ENCODE assay signal across 28 cellular contexts in genomic region chr12:106541201-106541600, GRCh38. TPM values are rescaled to one million over a fixed set of nuclear protein-coding genes. Genes with fewer than 3 reads are reported as not detected.
"Had no signal": no experiment of that assay in that cellular context is flagged by ENCODE, and none has a peak within 500 bp of the region (broad histone marks: within the 10 kb centered on the region; RNA-seq: fewer than 3 reads in every experiment).

No MANE protein-coding gene starts in this region.

- ATAC-seq: K562, Panc1, PC-3, T-cell had no signal

- H3K9ac ChIP-seq: SK-N-SH had no signal

- H3K4me2 ChIP-seq: SK-N-SH had no signal

- DNase-seq: MV-4-11, NCI-H1048, NCI-H1105, NCI-H1417, NCI-H1436 treated with DMSO at 0.1 percent for 48 hours, NCI-H1694, NCI-H1930, NCI-H2081, NCI-H2107, NCI-H2227 treated with DMSO at 0.1 percent for 48 hours, NCI-H510A, NCI-H524 treated with DMSO at 0.1 percent for 48 hours, NCI-H69, NCI-H774, PC-3, SHP77, SK-N-SH, SW 1271, T-cell had no signal

- H3K4me1 Mint-ChIP-seq: IgD-negative memory B cell, T-cell had no signal

- H3K4me3 ChIP-seq: K562 had no signal

- H3K27ac Mint-ChIP-seq: IgD-negative memory B cell, T-cell had no signal

- H3K4me3 Mint-ChIP-seq: IgD-negative memory B cell, T-cell had no signal

- H3K36me3 Mint-ChIP-seq: IgD-negative memory B cell, T-cell had no signal

- H3K9me2 ChIP-seq: SK-N-SH had no signal

- H3K27ac ChIP-seq: RWPE1 had no signal

- H3K9me3 ChIP-seq: SK-N-SH had no signal

RNA-seq across cellular contexts. Expression of gene RFX4, which starts 41.6 kb away (rescaled TPM):
- total RNA-seq: HT-29, K562, LHCN-M2, MCF 10A, OCI-LY7, PC-3, SK-MEL-5, T-cell had no signal
- polyA plus RNA-seq: IgD-negative memory B cell, K562, SK-N-SH had no signal
